In genomic region chr9:38054653-38055052, GRCh38 we compare ENCODE assay signal across 2 cellular contexts.
TF ChIP-seq lines count a peak whose summit lies in the region.

No MANE protein-coding gene starts in this region.

TF ChIP-seq in SK-N-SH, 30 proteins besides CTCF, POLR2A, EP300 and RAD21:
- TF ChIP-seq ZBTB33 (IDR thresholded peaks at IDR 0.05; ENCODE audit: borderline replicate concordance, low read depth) (no peak), FOSL2 (IDR thresholded peaks at IDR 0.05; ENCODE audit: borderline replicate concordance, low read depth) (no peak), USF1 (IDR thresholded peaks at IDR 0.05; ENCODE audit: borderline replicate concordance, low read depth) (no peak), SMC3 (IDR thresholded peaks at IDR 0.05; ENCODE audit: low read depth, low read length) (no peak), USF2 (IDR thresholded peaks at IDR 0.05; ENCODE audit: borderline replicate concordance, low read depth, low read length) (no peak), MAX (IDR thresholded peaks at IDR 0.05; ENCODE audit: low read depth) (no peak), IRF3 (IDR thresholded peaks at IDR 0.05; ENCODE audit: low read depth, low read length) (no peak), RXRA (IDR thresholded peaks at IDR 0.05; ENCODE audit: borderline replicate concordance, low read depth) (no peak)

TF ChIP-seq in SK-N-SH treated with all-trans-retinoic acid at 6 μM for 48 hours, 23 proteins besides CTCF, POLR2A, EP300 and RAD21 (continued from another document):
- TF ChIP-seq TSHZ2 (CRISPR knock-in tag; IDR thresholded peaks at IDR 0.05) (no peak), PPARA (CRISPR knock-in tag; IDR thresholded peaks at IDR 0.05; ENCODE audit: borderline replicate concordance) (no peak), SNAI2 (CRISPR knock-in tag; IDR thresholded peaks at IDR 0.05) (no peak), BACH2 (CRISPR knock-in tag; IDR thresholded peaks at IDR 0.05; ENCODE audit: borderline replicate concordance) (no peak), GLIS3 (CRISPR knock-in tag; IDR thresholded peaks at IDR 0.05) (no peak), OSR1 (CRISPR knock-in tag; IDR thresholded peaks at IDR 0.05) (no peak), PATZ1 (CRISPR knock-in tag; IDR thresholded peaks at IDR 0.05; ENCODE audit: borderline replicate concordance) (no peak), ZFP30 (CRISPR knock-in tag; IDR thresholded peaks at IDR 0.05) (no peak), CSDC2 (CRISPR knock-in tag; IDR thresholded peaks at IDR 0.05) (no peak)
